ENCODE assay signal across 8 cellular contexts in genomic region chr11:64742940-64743590, GRCh38. TPM values are rescaled to one million over a fixed set of nuclear protein-coding genes. Genes with fewer than 3 reads are reported as not detected.
DNase-seq lines count a peak whose midpoint lies in the region; ATAC-seq and TF ChIP-seq lines count a peak whose summit lies in the region.

No MANE protein-coding gene starts in this region.

- TF ChIP-seq POLR2A in body of pancreas (IDR thresholded peaks at IDR 0.05) = no peak
- peak in 1 of 3 donors; percentile 42 for TF ChIP-seq POLR2A in spleen (IDR thresholded peaks at IDR 0.05)

- WGBS in body of pancreas, 2 donors = 1% methylated on average over 19 to 49 of the region's 53 CpGs
- WGBS in spleen, 5 donors = 0 to 1% (median 0%) methylated on average over 8 to 53 of the region's 53 CpGs

- peak overlapping the region; percentile 85 for H3K4me3 ChIP-seq in HL-60 (replicated peaks; ENCODE audit: insufficient read depth, low read length)
- peak overlapping the region in 1 of 2 donors; percentile 20 for H3K4me3 ChIP-seq in body of pancreas
- peak overlapping the region; percentile 63 to 96 (median 76) for H3K4me3 ChIP-seq in spleen

- TF ChIP-seq CTCF in HL-60 (IDR thresholded peaks at IDR 0.05; ENCODE audit: insufficient read depth, low read length) (peak; percentile 48), body of pancreas (IDR thresholded peaks at IDR 0.05) (peak; percentile 67 to 80 (median 69)), spleen (IDR thresholded peaks at IDR 0.05 in 8 of 11, conservative IDR thresholded peaks at IDR 0.05 in 3 of 11) (peak; percentile 86 to 96 (median 92))

- DNase-seq in COLO668 (lab: John Stamatoyannopoulos, UW; ENCODE audit: unreplicated experiment) (peak; percentile 42), HL-60 (ENCODE audit: low read depth in 1 of 2, low spot score in 1 of 2) (peak; percentile 74 to 87), T1000 (lab: John Stamatoyannopoulos, UW) (peak; percentile 69), body of pancreas (peak; percentile 70 to 74 (median 72)), iPS-NIHi11 (ENCODE audit: low spot score) (peak; percentile 91), spleen (peak; percentile 97), OCI-M2 (lab: John Stamatoyannopoulos, UW; ENCODE audit: unreplicated experiment) (no peak), NCI-H774 (lab: John Stamatoyannopoulos, UW) (no peak)

- intact Hi-C loops in body of pancreas (cut with DNase I) (no loop called here), spleen (cut with DNase I; ENCODE audit: low total_unique reads) (no loop called here)

- H3K27ac ChIP-seq in HL-60 (replicated peaks) (peak overlapping the region; percentile 99), body of pancreas (peak overlapping the region in 3 of 4 donors; percentile 6 to 60 (median 39)), spleen (peak overlapping the region; percentile 81 to 100 (median 96))

- no peaks in the 10 kb centered on the region for H3K36me3 ChIP-seq in body of pancreas (replicated peaks in 1 of 2; ENCODE audit: insufficient read depth in 1 of 2, low read depth in 2 of 2)
- peaks cover 0 to 39% (median 27%) of the 10 kb centered on the region in 6 donors for H3K36me3 ChIP-seq in spleen

- H3K9me3 ChIP-seq in body of pancreas = no peaks in the 10 kb centered on the region
- H3K9me3 ChIP-seq in spleen = no peaks in the 10 kb centered on the region

- peak; percentile 69 for ATAC-seq in body of pancreas

- H3K4me1 ChIP-seq in body of pancreas = peaks cover 38% of the 10 kb centered on the region
- H3K4me1 ChIP-seq in spleen = peaks cover 27 to 87% (median 57%) of the 10 kb centered on the region in 6 donors

- H3K27me3 ChIP-seq in HL-60 (ENCODE audit: insufficient read depth, poor library complexity, severe bottlenecking) (no peaks in the 10 kb centered on the region), body of pancreas (peaks cover 0 to 45% of the 10 kb centered on the region in 2 donors), spleen (replicated peaks in 1 of 7) (peaks cover 0 to 7% (median 0%) of the 10 kb centered on the region in 7 donors)

RNA-seq across cellular contexts. Expression of gene RASGRP2, which starts 0.9 kb away (rescaled TPM):
- total RNA-seq in body of pancreas (10 to 100 TPM in 1 of 2 donors, 1 to 10 TPM in 1; 4.6 to 17.9 TPM), spleen (100 to 1,000 TPM; 148 to 242 (median 206) TPM)
- polyA plus RNA-seq in spleen = 100 to 1,000 TPM; 216 to 283 (median 252) TPM

RNA-seq across cellular contexts. Expression of gene PYGM, which starts 16.7 kb away (rescaled TPM):
- total RNA-seq in body of pancreas (1 to 10 TPM in 1 of 2 donors, under 1 TPM in 1; 0.78 to 4.3 TPM), spleen (1 to 10 TPM; 2.7 to 7.2 (median 5.1) TPM)
- 1 to 10 TPM; 1.7 to 2.4 (median 2.1) TPM for polyA plus RNA-seq in spleen

RNA-seq across cellular contexts. Expression of gene NRXN2, which starts 20.1 kb away (rescaled TPM):
- total RNA-seq in body of pancreas (1 to 10 TPM; 1.3 to 4.9 TPM), spleen (10 to 100 TPM in 1 of 7 donors, 1 to 10 TPM in 6; 2.2 to 12.9 (median 3.3) TPM)
- polyA plus RNA-seq in spleen = 1 to 10 TPM in 1 of 3 donors, under 1 TPM in 2; 0.59 to 1.4 (median 0.61) TPM

RNA-seq across cellular contexts. Expression of gene SF1, which starts 35.3 kb away (rescaled TPM):
- 100 to 1,000 TPM; 150 to 470 TPM for total RNA-seq in body of pancreas
- total RNA-seq in spleen = 100 to 1,000 TPM; 359 to 585 (median 458) TPM
- polyA plus RNA-seq in spleen = 100 to 1,000 TPM in 2 of 3 donors, 10 to 100 TPM in 1; 54.2 to 140 (median 121) TPM

RNA-seq across cellular contexts. Expression of gene MAP4K2, which starts 59.9 kb away (rescaled TPM):
- 10 to 100 TPM; 10.4 to 18.1 TPM for total RNA-seq in body of pancreas
- 100 to 1,000 TPM in 1 of 7 donors, 10 to 100 TPM in 6; 41.5 to 106 (median 57.4) TPM for total RNA-seq in spleen
- polyA plus RNA-seq in spleen = 10 to 100 TPM; 40.8 to 70.8 (median 63.8) TPM

Comparison
In these comparisons a context has a peak if more than half of its experiments do, and no peak if none do; other contexts are left out.
1. DNase-seq: peak in COLO668 (single experiment), HL-60 (2 of 2), T1000 (single experiment), body of pancreas (4 of 4), iPS-NIHi11 (single experiment) and spleen (single experiment); none in OCI-M2 (single experiment) and NCI-H774 (single experiment).
2. H3K27ac ChIP-seq: peak in every context shown above with its lines; median percentile 99 in HL-60; 96 in spleen; 39 in body of pancreas.
3. RNA of gene RASGRP2, which starts 0.9 kb away (total RNA-seq): 148 to 242 TPM in spleen; 4.6 to 17.9 TPM in body of pancreas; every median in the first group is over 4 times any median in the second.
4. Peak in every context shown above with its lines, with median percentiles within 50 percentile points of each other: CTCF ChIP-seq.